5 cellular contexts compared by ENCODE assay signal in genomic region chr1:232156070-232156469, GRCh38.
DNase-seq lines count a peak whose midpoint lies in the region; ATAC-seq, FAIRE-seq and TF ChIP-seq lines count a peak whose summit lies in the region.
"Not testable (repeated sequence)": the region's sequence is repeated elsewhere in the genome, so short reads cannot be mapped to it uniquely, and the experiment has no call there.

No MANE protein-coding gene starts in this region.

- H4K5ac ChIP-seq in H1 (ENCODE audit: insufficient read length, low read depth, low read length), result not testable (repeated sequence)

- CTCF ChIA-PET in HEK293 (lab: Yijun Ruan, JAX), result interaction anchor here (0.6 kb wide), 1 partner anchor 235 kb away, joined by 5 read pairs; no protein-coding TSS in a partner anchor
- CTCF ChIA-PET in K562 (lab: Yijun Ruan, JAX; ENCODE audit: low intra/inter-chr PET ratio); H1 (lab: Charles Lee; ENCODE audit: partially characterized antibody): not testable (repeated sequence)

- FAIRE-seq in K562 (lab: Jason Lieb, UNC); H1 (lab: Jason Lieb, UNC): not testable (repeated sequence)

- not testable (repeated sequence) for H4K20me1 ChIP-seq in K562 (replicated peaks; ENCODE audit: control insufficient read depth, insufficient read depth, low read length); H1 (replicated peaks in 1 of 2; ENCODE audit: control insufficient read depth in 1 of 2, insufficient read depth in 2 of 2, low read length in 2 of 2); neural progenitor cell (ENCODE audit: low read depth)

- not testable (repeated sequence) for H3K9me3 ChIP-seq in HEK293 (ENCODE audit: control insufficient read depth, insufficient read depth, low read depth, low read length); K562 (replicated peaks; ENCODE audit: control insufficient read depth, insufficient read depth, low read depth, low read length); H1 (ENCODE audit: insufficient read depth in 2 of 2, low read depth in 1 of 2, low read length in 1 of 2); neural progenitor cell (ENCODE audit: low read depth)

- H3K9me3 Mint-ChIP-seq in nephron progenitor cell, neural progenitor cell: not testable (repeated sequence)

- H2BK15ac ChIP-seq in H1 (ENCODE audit: low read length), result not testable (repeated sequence)

- intact Hi-C loops in K562 (cut with micrococcal nuclease), result not testable (repeated sequence)

- WGBS in K562 (ENCODE audit: insufficient coverage, low coverage, missing lambda C conversion rate), result 0% methylated on average over 3 of the region's 3 CpGs
- 99% methylated on average over 3 of the region's 3 CpGs; no CpG with 5 or more reads in 1 of the 2 experiments for WGBS in H1 (ENCODE audit: extremely low coverage in 1 of 2, insufficient coverage in 1 of 2, insufficient read length in 1 of 2, insufficient replicate concordance in 2 of 2, low coverage in 1 of 2, low lambda C conversion rate in 2 of 2, missing lambda C conversion rate in 1 of 2), 2 experiments

- H3K23ac ChIP-seq in H1 (ENCODE audit: insufficient read length), result not testable (repeated sequence)

- not testable (repeated sequence) for H3K9me1 ChIP-seq in K562 (ENCODE audit: control insufficient read depth, insufficient read depth, low read length)

- POLR2A ChIA-PET in HEK293 (lab: Yijun Ruan, JAX); K562 (lab: Yijun Ruan, JAX): not testable (repeated sequence)
- POLR2A ChIA-PET in H1 (lab: Charles Lee; ENCODE audit: partially characterized antibody), result interaction anchor here (1.5 kb wide), 1 partner anchor 11 kb away, joined by 5 read pairs; no protein-coding TSS in a partner anchor

- not testable (repeated sequence) for H3K4ac ChIP-seq in H1 (replicated peaks; ENCODE audit: insufficient read length, low read depth, low read length)

- H4K91ac ChIP-seq in H1 (replicated peaks; ENCODE audit: insufficient read length, low read length), result not testable (repeated sequence)

- not testable (repeated sequence) for H3K4me3 ChIP-seq in HEK293 (ENCODE audit: low read depth, low read length); K562; H1 (ENCODE audit: extremely low read depth in 1 of 4, insufficient read depth in 2 of 4, low read depth in 3 of 4, low read length in 4 of 4); neural progenitor cell

- not testable (repeated sequence) for H3K9ac ChIP-seq in K562 (ENCODE audit: insufficient read depth in 1 of 2, low read depth in 2 of 2, low read length in 2 of 2); H1 (replicated peaks in 1 of 4; ENCODE audit: extremely low read depth in 1 of 4, low read depth in 3 of 4, low read length in 3 of 4); neural progenitor cell

- not testable (repeated sequence) for BruUV-seq in K562 (replicated peaks; lab: Mats Ljungman, UMichigan)

- H2BK12ac ChIP-seq in H1 (ENCODE audit: low read depth, low read length), result not testable (repeated sequence)

- not testable (repeated sequence) for H3K79me2 ChIP-seq in K562 (ENCODE audit: control insufficient read depth, insufficient read depth, low read length); H1 (ENCODE audit: control insufficient read depth in 1 of 2, insufficient read depth in 2 of 2, low read length in 2 of 2); neural progenitor cell (ENCODE audit: low read depth)

- H2BK20ac ChIP-seq in H1 (ENCODE audit: low read length), result not testable (repeated sequence)

- not testable (repeated sequence) for H3K27me3 ChIP-seq in K562 (ENCODE audit: control insufficient read depth in 2 of 2, insufficient read depth in 2 of 2, low read length in 2 of 2); H1 (replicated peaks in 1 of 4; ENCODE audit: control insufficient read depth in 3 of 4, extremely low read depth in 1 of 4, insufficient read depth in 3 of 4, low read length in 3 of 4); neural progenitor cell

- H3K4me1 Mint-ChIP-seq in nephron progenitor cell, result not testable (repeated sequence)
- peaks cover 12% of the 10 kb centered on the region for H3K4me1 Mint-ChIP-seq in neural progenitor cell

- not testable (repeated sequence) for TF ChIP-seq CTCF in HEK293 (tag by site-specific recombination; IDR thresholded peaks at IDR 0.05); K562 (IDR thresholded peaks at IDR 0.05 in 2 of 3, conservative IDR thresholded peaks at IDR 0.05 in 1 of 3; ENCODE audit: insufficient read depth in 2 of 3, low read depth in 1 of 3, low read length in 3 of 3); H1 (IDR thresholded peaks at IDR 0.05; ENCODE audit: control extremely low read depth in 1 of 3, insufficient read depth in 1 of 3, low read depth in 1 of 3, low read length in 3 of 3); nephron progenitor cell (IDR thresholded peaks at IDR 0.05); neural progenitor cell (IDR thresholded peaks at IDR 0.05)

- not testable (repeated sequence) for H3K18ac ChIP-seq in H1 (ENCODE audit: extremely low read depth, low read length)

- not testable (repeated sequence) for H3K79me1 ChIP-seq in H1 (ENCODE audit: low read depth, low read length)

- H3K4me1 ChIP-seq in HEK293 (ENCODE audit: control insufficient read depth, insufficient read depth, low read length); K562 (replicated peaks in 1 of 2; ENCODE audit: control insufficient read depth in 2 of 2, insufficient read depth in 2 of 2, low read length in 2 of 2); H1 (replicated peaks in 1 of 4; ENCODE audit: control insufficient read depth in 3 of 4, insufficient read depth in 4 of 4, low read length in 3 of 4); neural progenitor cell: not testable (repeated sequence)

- H3K27me3 Mint-ChIP-seq in nephron progenitor cell (ENCODE audit: low read depth, poor library complexity), result peaks cover 14% of the 10 kb centered on the region
- not testable (repeated sequence) for H3K27me3 Mint-ChIP-seq in neural progenitor cell (ENCODE audit: insufficient read depth, low read depth)

- H3F3A ChIP-seq in neural progenitor cell (ENCODE audit: low read depth), result not testable (repeated sequence)

- H2BK5ac ChIP-seq in H1 (ENCODE audit: low read depth, low read length), result not testable (repeated sequence)

- not testable (repeated sequence) for H3K4me2 ChIP-seq in K562 (ENCODE audit: insufficient read depth, low read length); H1 (ENCODE audit: insufficient read depth in 1 of 2, low read depth in 2 of 2, low read length in 2 of 2); neural progenitor cell

- TF ChIP-seq EP300 in K562 (IDR thresholded peaks at IDR 0.05; ENCODE audit: low read length); H1 (IDR thresholded peaks at IDR 0.05; ENCODE audit: borderline replicate concordance in 1 of 2, low read depth in 2 of 2, low read length in 2 of 2): not testable (repeated sequence)

- in situ Hi-C loops in K562 (cut with MboI), result not testable (repeated sequence)

- not testable (repeated sequence) for DNase-seq in K562 (ENCODE audit: extremely low read depth in 1 of 4, low spot score in 3 of 4); H1 (ENCODE audit: low read depth in 1 of 2, low spot score in 2 of 2); nephron progenitor cell; neural progenitor cell (ENCODE audit: low spot score)

- not testable (repeated sequence) for ATAC-seq in K562

- not testable (repeated sequence) for H2AFZ ChIP-seq in K562 (ENCODE audit: low read depth, low read length); H1 (ENCODE audit: low read length); neural progenitor cell (replicated peaks)

- not testable (repeated sequence) for H3K36me3 Mint-ChIP-seq in nephron progenitor cell (ENCODE audit: low read depth); neural progenitor cell

- H3K14ac ChIP-seq in H1 (ENCODE audit: insufficient read length), result not testable (repeated sequence)

- TF ChIP-seq POLR2A in K562 (conservative IDR thresholded peaks at IDR 0.05); H1 (IDR thresholded peaks at IDR 0.05; ENCODE audit: control extremely low read depth in 1 of 2, low read depth in 2 of 2, low read length in 2 of 2): not testable (repeated sequence)

- TF ChIP-seq RAD21 in K562 (CRISPR knock-in tag; conservative IDR thresholded peaks at IDR 0.05 in 1 of 2, IDR thresholded peaks at IDR 0.05 in 1 of 2); H1 (IDR thresholded peaks at IDR 0.05 in 1 of 2, conservative IDR thresholded peaks at IDR 0.05 in 1 of 2; ENCODE audit: low read depth in 2 of 2, low read length in 2 of 2): not testable (repeated sequence)

- H3K56ac ChIP-seq in H1 (replicated peaks; ENCODE audit: insufficient read length, low read depth, low read length), result not testable (repeated sequence)

- not testable (repeated sequence) for H2AK5ac ChIP-seq in H1 (ENCODE audit: low read depth, low read length)

- H3K27ac ChIP-seq in HEK293 (ENCODE audit: extremely low read depth, low read depth, low read length); K562 (ENCODE audit: extremely low read depth, low read depth, low read length); H1 (ENCODE audit: low read depth, low read length); neural progenitor cell: not testable (repeated sequence)

- not testable (repeated sequence) for H3K23me2 ChIP-seq in H1 (ENCODE audit: low read depth, low read length)

- H2BK120ac ChIP-seq in H1 (replicated peaks; ENCODE audit: low read depth, low read length), result not testable (repeated sequence)

- H3K36me3 ChIP-seq in HEK293 (ENCODE audit: control insufficient read depth in 2 of 2, insufficient read depth in 1 of 2, low read length in 2 of 2); K562 (ENCODE audit: control insufficient read depth, insufficient read depth, low read length); neural progenitor cell: not testable (repeated sequence)
- peaks cover 3 to 45% (median 21%) of the 10 kb centered on the region in 4 experiments; a peak in 6 of 8 replicates for H3K36me3 ChIP-seq in H1 (ENCODE audit: control insufficient read depth in 2 of 4, insufficient read depth in 4 of 4, low read length in 3 of 4)

- H4K8ac ChIP-seq in H1 (ENCODE audit: extremely low read depth, insufficient read depth, low read length), result not testable (repeated sequence)

- H3K27ac Mint-ChIP-seq in nephron progenitor cell, result peak overlapping the region; percentile 54
- H3K27ac Mint-ChIP-seq in neural progenitor cell, result peak overlapping the region; percentile 55

- not testable (repeated sequence) for H3K4me3 Mint-ChIP-seq in nephron progenitor cell, neural progenitor cell
